In genomic region chr19:9309974-9310446, GRCh38 we compare ENCODE assay signal across 8 cellular contexts. TPM values are rescaled to one million over a fixed set of nuclear protein-coding genes. Genes with fewer than 3 reads are reported as not detected.
A peak's percentile ranks its signal among the peaks of the same experiment; 100 is the strongest.
DNase-seq lines count a peak whose midpoint lies in the region; ATAC-seq, FAIRE-seq and TF ChIP-seq lines count a peak whose summit lies in the region.

No MANE protein-coding gene starts in this region.

- CTCF ChIA-PET in activated CD4-positive, alpha-beta memory T cell treated with anti-CD3 and anti-CD28 coated beads for 36 hours (lab: Charles Lee) = interaction anchor here (0.9 to 2.2 kb wide), 4 partner anchors 13 to 277 kb away, joined by 3 to 14 read pairs (median 6); partner anchors contain the start of gene ZNF559

- H3K4me2 ChIP-seq in neural cell (ENCODE audit: low read length) = peak overlapping the region; percentile 60

- H3K27ac ChIP-seq in C4-2B = peak overlapping the region; percentile 78
- H3K27ac ChIP-seq in neural cell (ENCODE audit: low read length) = peak overlapping the region; percentile 97

- H3K4me3 Mint-ChIP-seq in activated CD4-positive, alpha-beta memory T cell treated with anti-CD3 and anti-CD28 coated beads for 36 hours = peak overlapping the region; percentile 92

- FAIRE-seq in urothelium cell line (lab: Jason Lieb, UNC) = no peak

- peaks cover 19% of the 10 kb centered on the region for H3K36me3 Mint-ChIP-seq in activated CD4-positive, alpha-beta memory T cell treated with anti-CD3 and anti-CD28 coated beads for 36 hours

- TF ChIP-seq RAD21 in neural cell (conservative IDR thresholded peaks at IDR 0.05) = no peak

- TF ChIP-seq CTCF in C4-2B (conservative IDR thresholded peaks at IDR 0.05) (no peak), neural cell (IDR thresholded peaks at IDR 0.05; ENCODE audit: poor library complexity, severe bottlenecking) (no peak)

- peaks cover 24% of the 10 kb centered on the region for H3K79me2 ChIP-seq in neural cell (replicated peaks; ENCODE audit: insufficient read depth, low read length)

- H3K27ac Mint-ChIP-seq in activated CD4-positive, alpha-beta memory T cell treated with anti-CD3 and anti-CD28 coated beads for 36 hours = peak overlapping the region; percentile 89

- intact Hi-C loops in activated CD4-positive, alpha-beta memory T cell treated with anti-CD3 and anti-CD28 coated beads for 36 hours (cut with micrococcal nuclease) = loop anchor here (1.0 kb wide), 4 partner anchors 14 to 481 kb away; partner anchors contain the start of genes ZNF266, ZNF426 and ZNF559

- no peaks in the 10 kb centered on the region for H3K9me2 ChIP-seq in neural cell (ENCODE audit: insufficient read depth, low read length)

- H4K20me1 ChIP-seq in neural cell (ENCODE audit: insufficient read depth) = no peaks in the 10 kb centered on the region

- H3K36me3 ChIP-seq in neural cell (ENCODE audit: insufficient read depth, low read length) = no peaks in the 10 kb centered on the region

- peak overlapping the region; percentile 87 for H2AFZ ChIP-seq in neural cell (ENCODE audit: low read depth, low read length)

- POLR2A ChIA-PET in activated CD4-positive, alpha-beta memory T cell treated with anti-CD3 and anti-CD28 coated beads for 36 hours (lab: Charles Lee) = interaction anchor here (1.4 kb wide), 1 partner anchor 14 kb away, joined by 3 read pairs; the partner anchor contains the start of gene ZNF559

- H3K9ac ChIP-seq in neural cell (ENCODE audit: low read length) = peak overlapping the region; percentile 93

- DNase-seq in NCI-H2227 (lab: John Stamatoyannopoulos, UW; ENCODE audit: unreplicated experiment) = peak; percentile 95
- DNase-seq in activated CD4-positive, alpha-beta memory T cell treated with anti-CD3 and anti-CD28 coated beads for 36 hours = no peak
- peak; percentile 85 for DNase-seq in fibroblast of the conjunctiva (ENCODE audit: low read depth)
- peak; percentile 84 for DNase-seq in urothelium cell line (ENCODE audit: low spot score)

- no peaks in the 10 kb centered on the region for H3K9me3 ChIP-seq in neural cell (ENCODE audit: low read length)

- peak overlapping the region; percentile 99 for H3K4me3 ChIP-seq in neural cell (ENCODE audit: low read length)

- TF ChIP-seq EP300 in neural cell (conservative IDR thresholded peaks at IDR 0.05; ENCODE audit: poor library complexity, severe bottlenecking) = no peak

- H3K4me1 Mint-ChIP-seq in activated CD4-positive, alpha-beta memory T cell treated with anti-CD3 and anti-CD28 coated beads for 36 hours (ENCODE audit: low read depth) = peaks cover 12% of the 10 kb centered on the region

- no peaks in the 10 kb centered on the region for H3F3A ChIP-seq in neural cell (ENCODE audit: insufficient read depth, low read length, poor library complexity, severe bottlenecking)

- no peaks in the 10 kb centered on the region for H3K27me3 Mint-ChIP-seq in activated CD4-positive, alpha-beta memory T cell treated with anti-CD3 and anti-CD28 coated beads for 36 hours

- H3K9me3 Mint-ChIP-seq in activated CD4-positive, alpha-beta memory T cell treated with anti-CD3 and anti-CD28 coated beads for 36 hours = peaks cover 33% of the 10 kb centered on the region

- ATAC-seq in GM19043 (IDR thresholded peaks at IDR 0.05; ENCODE audit: low read depth, unreplicated experiment) = peak; percentile 60
- peak; percentile 65 for ATAC-seq in HG03175 (IDR thresholded peaks at IDR 0.05; ENCODE audit: unreplicated experiment)

- H3K27me3 ChIP-seq in neural cell (ENCODE audit: insufficient read depth, low read depth, low read length) = no peaks in the 10 kb centered on the region

TF ChIP-seq in neural cell, 6 proteins besides CTCF, POLR2A, EP300 and RAD21:
- no peak for TF ChIP-seq SMC3 (conservative IDR thresholded peaks at IDR 0.05; ENCODE audit: poor library complexity)
- peak; percentile 20 for TF ChIP-seq REST (IDR thresholded peaks at IDR 0.05; ENCODE audit: borderline replicate concordance)
- TF ChIP-seq TAF1 (IDR thresholded peaks at IDR 0.05; ENCODE audit: low read depth) = peak; percentile 78
- TF ChIP-seq MXI1 (conservative IDR thresholded peaks at IDR 0.05; ENCODE audit: poor library complexity, severe bottlenecking) = no peak
- no peak for TF ChIP-seq POLR2AphosphoS5 (IDR thresholded peaks at IDR 0.05)
- no peak for TF ChIP-seq EZH2 (IDR thresholded peaks at IDR 0.05; ENCODE audit: borderline replicate concordance, insufficient read depth, low read length, poor library complexity, severe bottlenecking)

RNA-seq across cellular contexts. Expression of gene ZNF699, which starts 0.4 kb away (rescaled TPM):
- total RNA-seq in activated CD4-positive, alpha-beta memory T cell treated with anti-CD3 and anti-CD28 coated beads for 36 hours = 1 to 10 TPM; 5.8 to 6.8 TPM
- 13.5 and 21.7 TPM in 2 replicates for polyA plus RNA-seq in neural cell
- polyA minus RNA-seq in neural cell = 56.0 and 60.1 TPM in 2 replicates

RNA-seq across cellular contexts. Expression of gene ZNF559, which starts 14.0 kb away (rescaled TPM):
- 1 to 10 TPM; 8.0 to 9.4 TPM for total RNA-seq in activated CD4-positive, alpha-beta memory T cell treated with anti-CD3 and anti-CD28 coated beads for 36 hours
- polyA plus RNA-seq in neural cell = 50.4 and 57.7 TPM in 2 replicates
- 99.0 and 101 TPM in 2 replicates for polyA minus RNA-seq in neural cell

RNA-seq across cellular contexts. Expression of gene ZNF177, which starts 52.8 kb away (rescaled TPM):
- total RNA-seq in activated CD4-positive, alpha-beta memory T cell treated with anti-CD3 and anti-CD28 coated beads for 36 hours = under 1 TPM; 0.43 to 0.46 TPM
- 51.0 and 61.1 TPM in 2 replicates for polyA plus RNA-seq in neural cell
- polyA minus RNA-seq in neural cell = 32.1 and 36.2 TPM in 2 replicates

RNA-seq across cellular contexts. Expression of gene OR7E24, which starts 59.3 kb away (rescaled TPM):
- total RNA-seq in activated CD4-positive, alpha-beta memory T cell treated with anti-CD3 and anti-CD28 coated beads for 36 hours = not detected
- polyA plus RNA-seq in neural cell = not detected in 2 replicates
- not detected in 2 replicates for polyA minus RNA-seq in neural cell
